13 cellular contexts compared by ENCODE assay signal in genomic region chr10:79101560-79101971, GRCh38. TPM values are rescaled to one million over a fixed set of nuclear protein-coding genes. Genes with fewer than 3 reads are reported as not detected.
DNase-seq lines count a peak whose midpoint lies in the region; ATAC-seq and TF ChIP-seq lines count a peak whose summit lies in the region.
"Had no signal": no experiment of that assay in that cellular context is flagged by ENCODE, and none has a peak within 500 bp of the region (broad histone marks: within the 10 kb centered on the region; RNA-seq: fewer than 3 reads in every experiment).

No MANE protein-coding gene starts in this region.

- H3K4me1 Mint-ChIP-seq in stimulated activated effector memory CD8-positive, alpha-beta T cell treated with anti-CD3 and anti-CD28 coated beads, Interleukin-12 subunit alpha, Interleukin-12 subunit beta, amount 100 ng/mL, for 72 hours: peaks cover 77% of the 10 kb centered on the region
- H3K4me1 Mint-ChIP-seq in CD8-positive, alpha-beta memory T cell: peaks cover 37 to 77% (median 44%) of the 10 kb centered on the region in 3 donors

- no peaks in the 10 kb centered on the region for H3K9me3 Mint-ChIP-seq in stimulated activated effector memory CD8-positive, alpha-beta T cell treated with anti-CD3 and anti-CD28 coated beads, Interleukin-12 subunit alpha, Interleukin-12 subunit beta, amount 100 ng/mL, for 72 hours
- no peaks in the 10 kb centered on the region for H3K9me3 Mint-ChIP-seq in CD8-positive, alpha-beta memory T cell
- H3K9me3 Mint-ChIP-seq: T-helper 2 cell treated with Interferon-gamma antibody and Interleukin-4, amounts not matched to agents 5 μg/mL and 100 μg/mL, for 36 hours had no signal

- POLR2A ChIA-PET in RWPE1 (lab: Yijun Ruan, JAX; ENCODE audit: low non-redundant PET): interaction anchor here (0.7 kb wide), 1 partner anchor 49 kb away, joined by 8 read pairs; no protein-coding TSS in a partner anchor
- POLR2A ChIA-PET in CD8-positive, alpha-beta memory T cell (lab: Charles Lee): no interaction called here

- H3K4me1 ChIP-seq in CD8-positive, alpha-beta memory T cell (ENCODE audit: insufficient read depth, low read length): peaks cover 20% of the 10 kb centered on the region

- no peak for TF ChIP-seq CTCF in RWPE1 (conservative IDR thresholded peaks at IDR 0.05; ENCODE audit: low read depth)

- CTCF ChIA-PET in RWPE1 (lab: Yijun Ruan, JAX): interaction anchor here (1.4 kb wide), 1 partner anchor 13 kb away, joined by 9 read pairs; no protein-coding TSS in a partner anchor
- CTCF ChIA-PET in CD8-positive, alpha-beta memory T cell (lab: Charles Lee): no interaction called here

- H3K27me3 ChIP-seq in layer of hippocampus (ENCODE audit: control insufficient read depth, insufficient read depth, low read length): no peaks in the 10 kb centered on the region
- no peaks in the 10 kb centered on the region for H3K27me3 ChIP-seq in CD8-positive, alpha-beta memory T cell (ENCODE audit: insufficient read depth, low read length, poor library complexity, severe bottlenecking)

- ATAC-seq in stimulated activated effector memory CD8-positive, alpha-beta T cell treated with anti-CD3 and anti-CD28 coated beads, Interleukin-12 subunit alpha, Interleukin-12 subunit beta, amount 100 ng/mL, for 72 hours: no peak
- ATAC-seq in GM21737 (IDR thresholded peaks at IDR 0.05; ENCODE audit: unreplicated experiment): no peak

- H3K27ac ChIP-seq in KOPT-K1 (ENCODE audit: low read depth, low read length, poor library complexity, severe bottlenecking) (peak overlapping the region; percentile 58), RWPE1 (peak overlapping the region; percentile 94), layer of hippocampus (ENCODE audit: low read depth, low read length) (peak overlapping the region; percentile 16)
- H3K27ac ChIP-seq in CD8-positive, alpha-beta memory T cell (ENCODE audit: low read depth, low read length): no peak overlapping the region

- no peak overlapping the region for H3K4me3 ChIP-seq in CD8-positive, alpha-beta memory T cell (ENCODE audit: low read length)

- peak overlapping the region; percentile 60 for H3K27ac Mint-ChIP-seq in stimulated activated effector memory CD8-positive, alpha-beta T cell treated with anti-CD3 and anti-CD28 coated beads, Interleukin-12 subunit alpha, Interleukin-12 subunit beta, amount 100 ng/mL, for 72 hours
- H3K27ac Mint-ChIP-seq in CD8-positive, alpha-beta memory T cell: peak overlapping the region in 2 of 8 donors; percentile 19 to 52
- H3K27ac Mint-ChIP-seq: T-helper 2 cell treated with Interferon-gamma antibody and Interleukin-4, amounts not matched to agents 5 μg/mL and 100 μg/mL, for 36 hours had no signal

- H3K9me3 ChIP-seq in KOPT-K1 (ENCODE audit: insufficient read depth, low read length, poor library complexity, severe bottlenecking): no peaks in the 10 kb centered on the region
- no peaks in the 10 kb centered on the region for H3K9me3 ChIP-seq in CD8-positive, alpha-beta memory T cell (ENCODE audit: low read length)

- H3K36me3 Mint-ChIP-seq in stimulated activated effector memory CD8-positive, alpha-beta T cell treated with anti-CD3 and anti-CD28 coated beads, Interleukin-12 subunit alpha, Interleukin-12 subunit beta, amount 100 ng/mL, for 72 hours: no peaks in the 10 kb centered on the region
- H3K36me3 Mint-ChIP-seq in CD8-positive, alpha-beta memory T cell: no peaks in the 10 kb centered on the region

- peaks cover 0 to 2% of the 10 kb centered on the region in 2 donors for H3K27me3 Mint-ChIP-seq in CD8-positive, alpha-beta memory T cell

- DNase-seq in RWPE1 (ENCODE audit: low spot score) (no peak), iPS-NIHi7 (ENCODE audit: extremely low spot score) (no peak), cerebellar nuclear complex (lab: John Stamatoyannopoulos, UW) (no peak)
- no peak for DNase-seq in stimulated activated effector memory CD8-positive, alpha-beta T cell treated with anti-CD3 and anti-CD28 coated beads, Interleukin-12 subunit alpha, Interleukin-12 subunit beta, amount 100 ng/mL, for 72 hours (ENCODE audit: low spot score in 2 of 2)
- no peak for DNase-seq in CD8-positive, alpha-beta memory T cell
- DNase-seq: activated effector memory CD4-positive, alpha-beta T cell treated with Interleukin-2 at 50 U/mL for 16 hours; GDM1; NCI-H1436 treated with DMSO at 0.1 percent for 48 hours; occipital lobe had no signal

- no peaks in the 10 kb centered on the region for H3K36me3 ChIP-seq in KOPT-K1 (ENCODE audit: insufficient read depth, low read length)
- H3K36me3 ChIP-seq in CD8-positive, alpha-beta memory T cell (ENCODE audit: insufficient read depth, low read length): no peaks in the 10 kb centered on the region

- H3K4me3 Mint-ChIP-seq in stimulated activated effector memory CD8-positive, alpha-beta T cell treated with anti-CD3 and anti-CD28 coated beads, Interleukin-12 subunit alpha, Interleukin-12 subunit beta, amount 100 ng/mL, for 72 hours: no peak overlapping the region
- H3K4me3 Mint-ChIP-seq in CD8-positive, alpha-beta memory T cell: no peak overlapping the region
- H3K4me3 Mint-ChIP-seq: T-helper 2 cell treated with Interferon-gamma antibody and Interleukin-4, amounts not matched to agents 5 μg/mL and 100 μg/mL, for 36 hours had no signal

RNA-seq across cellular contexts. Expression of gene ZMIZ1, which starts 32.8 kb away (rescaled TPM):
- 10 to 100 TPM; 34.7 to 36.3 TPM for total RNA-seq in CD8-positive, alpha-beta memory T cell
- polyA plus RNA-seq in CD8-positive, alpha-beta memory T cell: 8.0 TPM
